20 cellular contexts compared by ENCODE assay signal in genomic region chr4:94240384-94240783, GRCh38. TPM values are rescaled to one million over a fixed set of nuclear protein-coding genes. Genes with fewer than 3 reads are reported as not detected.
DNase-seq lines count a peak whose midpoint lies in the region; ATAC-seq and TF ChIP-seq lines count a peak whose summit lies in the region.
"Had no signal": no experiment of that assay in that cellular context is flagged by ENCODE, and none has a peak within 500 bp of the region (broad histone marks: within the 10 kb centered on the region; RNA-seq: fewer than 3 reads in every experiment).

No MANE protein-coding gene starts in this region.

- H3K36me3 ChIP-seq in SK-N-SH (replicated peaks in 1 of 2; ENCODE audit: control insufficient read depth in 1 of 2, insufficient read depth in 2 of 2, low read length in 1 of 2) (peaks cover 87 to 89% of the 10 kb centered on the region in 2 experiments), adipocyte (ENCODE audit: control insufficient read depth, insufficient read depth, low read length, severe bottlenecking) (peaks cover 77% of the 10 kb centered on the region), hepatocyte (replicated peaks; ENCODE audit: insufficient read depth, low read depth) (no peaks in the 10 kb centered on the region)
- peaks cover 21% of the 10 kb centered on the region for H3K36me3 ChIP-seq in CD8-positive, alpha-beta T cell (ENCODE audit: insufficient read depth, low read length)

- H3K4me3 Mint-ChIP-seq in CD8-positive, alpha-beta T cell, result no peak overlapping the region
- H3K4me3 Mint-ChIP-seq: CD4-positive, alpha-beta T cell; IgD-negative memory B cell had no signal

- CTCF ChIA-PET in SK-N-SH (lab: Yijun Ruan, JAX), result interaction anchor here (0.5 to 0.7 kb wide), 2 partner anchors 9 to 226 kb away, joined by 3 read pairs; no protein-coding TSS in a partner anchor
- CTCF ChIA-PET in CD8-positive, alpha-beta T cell (lab: Charles Lee), result no interaction called here

- ATAC-seq in SK-N-SH treated with all-trans-retinoic acid at 6 μM for 48 hours, result peak; percentile 65
- ATAC-seq in CD8-positive, alpha-beta T cell, result no peak
- ATAC-seq in HG02938 (IDR thresholded peaks at IDR 0.05; ENCODE audit: unreplicated experiment), result no peak
- ATAC-seq: A549, HCT116 had no signal

- POLR2A ChIA-PET in SK-N-SH (lab: Yijun Ruan, JAX), result no interaction called here
- POLR2A ChIA-PET in CD8-positive, alpha-beta T cell (lab: Charles Lee), result no interaction called here

- intact Hi-C loops in CD8-positive, alpha-beta T cell (cut with DNase I, micrococcal nuclease), result no loop called here

- no peak for TF ChIP-seq CTCF in SK-N-SH (IDR thresholded peaks at IDR 0.05)
- TF ChIP-seq CTCF in CD8-positive, alpha-beta T cell (IDR thresholded peaks at IDR 0.05), result no peak
- no peak for TF ChIP-seq CTCF in hepatocyte (IDR thresholded peaks at IDR 0.05; ENCODE audit: poor library complexity)

- no peaks in the 10 kb centered on the region for H3K4me1 ChIP-seq in SK-N-SH (ENCODE audit: control insufficient read depth in 1 of 2, insufficient read depth in 2 of 2, low read depth in 1 of 2, low read length in 1 of 2)
- H3K4me1 ChIP-seq in CD8-positive, alpha-beta T cell (ENCODE audit: insufficient read depth, low read length), result no peaks in the 10 kb centered on the region
- H3K4me1 ChIP-seq in adipocyte (ENCODE audit: control insufficient read depth, insufficient read depth, low read length), result peaks cover 11% of the 10 kb centered on the region
- peaks cover 5% of the 10 kb centered on the region for H3K4me1 ChIP-seq in hepatocyte (ENCODE audit: insufficient read depth)
- H3K4me1 ChIP-seq: A549 had no signal

- H3K4me2 ChIP-seq in SK-N-SH (no peak overlapping the region), hepatocyte (no peak overlapping the region)
- H3K4me2 ChIP-seq: A549 had no signal

- H3K9ac ChIP-seq in SK-N-SH (no peak overlapping the region), adipocyte (ENCODE audit: low read length) (no peak overlapping the region)

- H3K27ac ChIP-seq in SK-N-SH (ENCODE audit: low read depth in 2 of 2, low read length in 1 of 2) (0 out of 4 replicates have a peak overlapping the region, but pooled peaks of 1 of the 2 experiments have one; percentile 3), hepatocyte (peak overlapping the region; percentile 49)
- no peak overlapping the region for H3K27ac ChIP-seq in CD8-positive, alpha-beta T cell (ENCODE audit: low read depth, low read length)
- H3K27ac ChIP-seq: 22Rv1, A549, C4-2B had no signal

- H3K79me2 ChIP-seq in SK-N-SH (ENCODE audit: insufficient read depth) (no peaks in the 10 kb centered on the region; the same call in 1 of the 2 replicates), hepatocyte (peaks cover 3% of the 10 kb centered on the region)

- H4K20me1 ChIP-seq in SK-N-SH (ENCODE audit: insufficient read depth), result no peaks in the 10 kb centered on the region
- no peaks in the 10 kb centered on the region for H4K20me1 ChIP-seq in hepatocyte (ENCODE audit: insufficient read depth, poor library complexity, severe bottlenecking)

- H3K27me3 ChIP-seq in SK-N-SH (ENCODE audit: insufficient read depth), result no peaks in the 10 kb centered on the region
- H3K27me3 ChIP-seq in CD8-positive, alpha-beta T cell (ENCODE audit: insufficient read depth, low read length), result no peaks in the 10 kb centered on the region
- H3K27me3 ChIP-seq in adipocyte (replicated peaks; ENCODE audit: control insufficient read depth, insufficient read depth, low read length), result no peaks in the 10 kb centered on the region
- H3K27me3 ChIP-seq in hepatocyte, result no peaks in the 10 kb centered on the region

- TF ChIP-seq EP300 in SK-N-SH (IDR thresholded peaks at IDR 0.05; ENCODE audit: borderline replicate concordance in 1 of 2, low read depth in 1 of 2, low read length in 1 of 2), result no peak

- H3K27me3 Mint-ChIP-seq in CD8-positive, alpha-beta T cell (ENCODE audit: low read depth), result no peaks in the 10 kb centered on the region
- H3K27me3 Mint-ChIP-seq: CD4-positive, alpha-beta T cell; IgD-negative memory B cell had no signal

- DNase-seq in SK-N-SH (no peak), adipocyte (ENCODE audit: low read depth) (peak; percentile 19), hepatocyte (ENCODE audit: low spot score) (no peak), NCI-H1417 treated with DMSO at 0.1 percent for 48 hours (lab: John Stamatoyannopoulos, UW) (no peak), NCI-H1092 treated with DMSO at 0.1 percent for 48 hours (lab: John Stamatoyannopoulos, UW) (no peak)
- no peak for DNase-seq in CD8-positive, alpha-beta T cell
- DNase-seq: AML-193; CD4-positive, alpha-beta T cell; DMS153; DMS79 treated with DMSO at 0.1 percent for 48 hours; GF-D8; GOT3; H7 had no signal

- peaks cover 10% of the 10 kb centered on the region for H3F3A ChIP-seq in SK-N-SH (replicated peaks; ENCODE audit: insufficient read depth)

- H3K9me3 ChIP-seq in SK-N-SH (no peaks in the 10 kb centered on the region), adipocyte (ENCODE audit: control insufficient read depth, low read length) (no peaks in the 10 kb centered on the region), hepatocyte (ENCODE audit: low read depth) (no peaks in the 10 kb centered on the region)
- no peaks in the 10 kb centered on the region for H3K9me3 ChIP-seq in CD8-positive, alpha-beta T cell (ENCODE audit: low read length)
- H3K9me3 ChIP-seq: A549 had no signal

- H3K27ac Mint-ChIP-seq in CD8-positive, alpha-beta T cell, result peak overlapping the region; percentile 9
- H3K27ac Mint-ChIP-seq: CD4-positive, alpha-beta T cell; IgD-negative memory B cell had no signal

- H2AFZ ChIP-seq in SK-N-SH (ENCODE audit: low read depth) (no peak overlapping the region), hepatocyte (no peak overlapping the region)

- no peak for TF ChIP-seq RAD21 in SK-N-SH (IDR thresholded peaks at IDR 0.05; ENCODE audit: low read length)

- H3K9me3 Mint-ChIP-seq in CD8-positive, alpha-beta T cell, result no peaks in the 10 kb centered on the region
- H3K9me3 Mint-ChIP-seq: CD4-positive, alpha-beta T cell; IgD-negative memory B cell had no signal

- no peaks in the 10 kb centered on the region for H3K9me2 ChIP-seq in SK-N-SH
- no peaks in the 10 kb centered on the region for H3K9me2 ChIP-seq in hepatocyte (replicated peaks; ENCODE audit: insufficient read depth)

- no peak overlapping the region for H3K4me3 ChIP-seq in SK-N-SH (ENCODE audit: low read depth in 2 of 2, low read length in 1 of 2)
- no peak overlapping the region for H3K4me3 ChIP-seq in CD8-positive, alpha-beta T cell (ENCODE audit: low read depth, low read length)
- H3K4me3 ChIP-seq in adipocyte (ENCODE audit: low read length), result no peak overlapping the region
- no peak overlapping the region for H3K4me3 ChIP-seq in hepatocyte
- H3K4me3 ChIP-seq: A549 had no signal

- no peaks in the 10 kb centered on the region for H3K4me1 Mint-ChIP-seq in CD8-positive, alpha-beta T cell (ENCODE audit: low read depth)

- peaks cover 74% of the 10 kb centered on the region for H3K36me3 Mint-ChIP-seq in CD8-positive, alpha-beta T cell

TF ChIP-seq in SK-N-SH treated with all-trans-retinoic acid at 6 μM for 48 hours, 23 proteins besides CTCF, POLR2A, EP300 and RAD21 (continues in another document):
- TF ChIP-seq ZNF565 (CRISPR knock-in tag; conservative IDR thresholded peaks at IDR 0.05; ENCODE audit: low read depth), result no peak
- TF ChIP-seq BACH2 (CRISPR knock-in tag; IDR thresholded peaks at IDR 0.05; ENCODE audit: borderline replicate concordance), result no peak
- TF ChIP-seq ISL1 (CRISPR knock-in tag; IDR thresholded peaks at IDR 0.05), result no peak
- TF ChIP-seq PPARA (CRISPR knock-in tag; IDR thresholded peaks at IDR 0.05; ENCODE audit: borderline replicate concordance), result no peak
- no peak for TF ChIP-seq ZNF8 (CRISPR knock-in tag; IDR thresholded peaks at IDR 0.05)
- TF ChIP-seq TOX (CRISPR knock-in tag; IDR thresholded peaks at IDR 0.05; ENCODE audit: borderline replicate concordance), result no peak

TF ChIP-seq in SK-N-SH, 30 proteins besides CTCF, POLR2A, EP300 and RAD21 (continues in another document):
- no peak for TF ChIP-seq RXRA (IDR thresholded peaks at IDR 0.05; ENCODE audit: borderline replicate concordance, low read depth)
- TF ChIP-seq REST (IDR thresholded peaks at IDR 0.05; ENCODE audit: low read depth, low read length), result no peak
- TF ChIP-seq RFX5 (IDR thresholded peaks at IDR 0.05; ENCODE audit: low read length), result no peak
- no peak for TF ChIP-seq TAF1 (IDR thresholded peaks at IDR 0.05; ENCODE audit: borderline replicate concordance, low read depth, low read length)
- TF ChIP-seq NFIC (IDR thresholded peaks at IDR 0.05; ENCODE audit: borderline replicate concordance), result no peak
- TF ChIP-seq FOXJ3 (CRISPR knock-in tag; IDR thresholded peaks at IDR 0.05), result no peak
- no peak for TF ChIP-seq MXI1 (IDR thresholded peaks at IDR 0.05; ENCODE audit: low read depth, low read length)

RNA-seq across cellular contexts. Expression of gene SMARCAD1, which starts 32.7 kb away (rescaled TPM):
- polyA plus RNA-seq in SK-N-SH (2012; rRNA removed) (10.7 and 15.1 TPM in 2 replicates), hepatocyte (14.7 and 18.3 TPM in 2 replicates)
- 14.3 and 17.3 TPM in 2 replicates for polyA plus RNA-seq in SK-N-SH (2012; cell fraction: cytosol; rRNA removed)
- polyA plus RNA-seq in SK-N-SH (2012; cell fraction: nucleus; rRNA removed), result 9.8 and 30.1 TPM in 2 replicates
- total RNA-seq in CD8-positive, alpha-beta T cell, result 10 to 100 TPM in 1 of 2 experiments, 1 to 10 TPM in 1; 9.2 to 10.0 TPM
- 50.0 and 58.1 TPM in 2 replicates for total RNA-seq in hepatocyte
